ENCODE assay signal across 22 cellular contexts in the genomic region with DNA sequence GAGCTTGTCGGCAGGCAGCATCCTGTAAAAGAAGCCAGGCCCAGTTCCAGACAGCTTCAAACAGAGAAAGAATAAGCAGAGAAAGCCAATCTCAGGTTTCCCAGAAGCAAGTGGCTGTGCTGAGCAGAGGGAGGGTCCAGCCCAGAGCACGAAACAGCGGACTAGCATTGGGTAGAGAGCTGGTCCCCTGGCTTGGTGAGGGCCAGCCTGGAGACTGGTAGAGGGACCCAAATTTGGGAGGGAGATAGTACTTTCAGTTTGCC. TPM values are rescaled to one million over a fixed set of nuclear protein-coding genes. Genes with fewer than 3 reads are reported as not detected.
DNase-seq lines count a peak whose midpoint lies in the region; ATAC-seq and TF ChIP-seq lines count a peak whose summit lies in the region.
"Had no signal": no experiment of that assay in that cellular context is flagged by ENCODE, and none has a peak within 500 bp of the region (broad histone marks: within the 10 kb centered on the region; RNA-seq: fewer than 3 reads in every experiment).

No MANE protein-coding gene starts in this region.

- TF ChIP-seq CTCF in endodermal cell (conservative IDR thresholded peaks at IDR 0.05) (no peak), nephron progenitor cell (IDR thresholded peaks at IDR 0.05) (no peak)

- CTCF ChIA-PET in activated CD8-positive, alpha-beta memory T cell treated with anti-CD3 and anti-CD28 coated beads, Interleukin-2, amount 10 ng/mL, durations not matched to agents 7 days and 5 days (lab: Charles Lee) = interaction anchor here (2.0 to 6.3 kb wide), 4 partner anchors 12 to 184 kb away, joined by 7 to 69 read pairs (median 26); no protein-coding TSS in a partner anchor

- H3K4me3 Mint-ChIP-seq in endodermal cell (no peak overlapping the region), nephron progenitor cell (no peak overlapping the region)
- H3K4me3 Mint-ChIP-seq in activated CD8-positive, alpha-beta memory T cell treated with anti-CD3 and anti-CD28 coated beads, Interleukin-2, amount 10 ng/mL, durations not matched to agents 7 days and 5 days = no peak overlapping the region
- H3K4me3 Mint-ChIP-seq: activated CD8-positive, alpha-beta T cell treated with anti-CD3 and anti-CD28 coated beads for 36 hours; activated T-cell treated with anti-CD3 and anti-CD28 coated beads, Interleukin-2, amount 50 U/mL, for 4 hours had no signal

- H3K4me1 Mint-ChIP-seq in endodermal cell (peaks cover 48% of the 10 kb centered on the region), nephron progenitor cell (peaks cover 31% of the 10 kb centered on the region)
- peaks cover 7% of the 10 kb centered on the region for H3K4me1 Mint-ChIP-seq in activated CD8-positive, alpha-beta memory T cell treated with anti-CD3 and anti-CD28 coated beads, Interleukin-2, amount 10 ng/mL, durations not matched to agents 7 days and 5 days

- H3K9ac ChIP-seq in HUES6 (ENCODE audit: low read length) (peak overlapping the region; percentile 16), endodermal cell (ENCODE audit: extremely low read depth, low read length, poor library complexity, severe bottlenecking) (no peak overlapping the region)

- H3K27me3 ChIP-seq in HUES6 (ENCODE audit: control insufficient read depth, insufficient read depth, low read length) (no peaks in the 10 kb centered on the region), endodermal cell (ENCODE audit: control insufficient read depth, insufficient read depth, low read length, poor library complexity, severe bottlenecking) (peaks cover 7% of the 10 kb centered on the region)
- H3K27me3 ChIP-seq: esophagus muscularis mucosa, right atrium auricular region had no signal

- H3K36me3 ChIP-seq in HUES6 (ENCODE audit: control insufficient read depth, insufficient read depth, low read length) (no peaks in the 10 kb centered on the region), endodermal cell (ENCODE audit: control insufficient read depth, insufficient read depth, low read length) (no peaks in the 10 kb centered on the region)
- H3K36me3 ChIP-seq: esophagus muscularis mucosa, right atrium auricular region had no signal

- H3K4me1 ChIP-seq in HUES6 (ENCODE audit: control insufficient read depth, insufficient read depth, low read length) = peaks cover 24% of the 10 kb centered on the region
- H3K4me1 ChIP-seq in endodermal cell (ENCODE audit: control insufficient read depth, insufficient read depth, low read length) = peaks cover 33% of the 10 kb centered on the region
- H3K4me1 ChIP-seq: right atrium auricular region had no signal

- 39 to 49% methylated on average over 3 of the region's 3 CpGs for WGBS in endodermal cell (ENCODE audit: insufficient coverage in 1 of 2, insufficient read length in 1 of 2), 2 experiments

- H3K36me3 Mint-ChIP-seq in endodermal cell (ENCODE audit: low read depth) = no peaks in the 10 kb centered on the region
- no peaks in the 10 kb centered on the region for H3K36me3 Mint-ChIP-seq in nephron progenitor cell (ENCODE audit: low read depth)
- no peaks in the 10 kb centered on the region for H3K36me3 Mint-ChIP-seq in activated CD8-positive, alpha-beta memory T cell treated with anti-CD3 and anti-CD28 coated beads, Interleukin-2, amount 10 ng/mL, durations not matched to agents 7 days and 5 days

- H3K27ac Mint-ChIP-seq in endodermal cell (peak overlapping the region; percentile 86), nephron progenitor cell (peak overlapping the region; percentile 68)
- H3K27ac Mint-ChIP-seq in activated CD8-positive, alpha-beta memory T cell treated with anti-CD3 and anti-CD28 coated beads, Interleukin-2, amount 10 ng/mL, durations not matched to agents 7 days and 5 days = no peak overlapping the region
- H3K27ac Mint-ChIP-seq: activated CD8-positive, alpha-beta T cell treated with anti-CD3 and anti-CD28 coated beads for 36 hours had no signal

- H3K27me3 Mint-ChIP-seq in endodermal cell (ENCODE audit: insufficient read depth) (no peaks in the 10 kb centered on the region), nephron progenitor cell (ENCODE audit: low read depth, poor library complexity) (peaks cover 9% of the 10 kb centered on the region)
- H3K27me3 Mint-ChIP-seq in activated CD8-positive, alpha-beta memory T cell treated with anti-CD3 and anti-CD28 coated beads, Interleukin-2, amount 10 ng/mL, durations not matched to agents 7 days and 5 days = peaks cover 10% of the 10 kb centered on the region
- H3K27me3 Mint-ChIP-seq: activated CD8-positive, alpha-beta T cell treated with anti-CD3 and anti-CD28 coated beads for 36 hours had no signal

- H3K4me3 ChIP-seq in HUES6 (ENCODE audit: low read depth, low read length) = no peak overlapping the region
- no peak overlapping the region for H3K4me3 ChIP-seq in endodermal cell (ENCODE audit: low read length)
- H3K4me3 ChIP-seq: esophagus muscularis mucosa, right atrium auricular region had no signal

- no peak overlapping the region for H3K27ac ChIP-seq in HUES6 (ENCODE audit: low read depth, low read length)
- H3K27ac ChIP-seq in endodermal cell (ENCODE audit: low read depth, low read length) = no peak overlapping the region
- H3K27ac ChIP-seq: C4-2B, esophagus muscularis mucosa, right atrium auricular region, RWPE1 had no signal

- no peak for ATAC-seq in activated CD8-positive, alpha-beta memory T cell treated with anti-CD3 and anti-CD28 coated beads, Interleukin-2, amount 10 ng/mL, durations not matched to agents 7 days and 5 days
- ATAC-seq in HG03571 (IDR thresholded peaks at IDR 0.05; ENCODE audit: unreplicated experiment) (no peak), HG03045 (IDR thresholded peaks at IDR 0.05; ENCODE audit: unreplicated experiment) (no peak)
- ATAC-seq: activated CD8-positive, alpha-beta T cell treated with anti-CD3 and anti-CD28 coated beads for 36 hours; activated T-cell treated with anti-CD3 and anti-CD28 coated beads, Interleukin-2, amount 50 U/mL, for 4 hours; left lobe of liver had no signal

- H3K9me3 Mint-ChIP-seq in endodermal cell = no peaks in the 10 kb centered on the region
- H3K9me3 Mint-ChIP-seq in nephron progenitor cell = no peaks in the 10 kb centered on the region
- no peaks in the 10 kb centered on the region for H3K9me3 Mint-ChIP-seq in activated CD8-positive, alpha-beta memory T cell treated with anti-CD3 and anti-CD28 coated beads, Interleukin-2, amount 10 ng/mL, durations not matched to agents 7 days and 5 days (ENCODE audit: low read depth)
- H3K9me3 Mint-ChIP-seq: activated CD8-positive, alpha-beta T cell treated with anti-CD3 and anti-CD28 coated beads for 36 hours; activated T-cell treated with anti-CD3 and anti-CD28 coated beads, Interleukin-2, amount 50 U/mL, for 4 hours had no signal

- H3K9me3 ChIP-seq in HUES6 (ENCODE audit: control insufficient read depth, insufficient read depth, low read depth, low read length) (no peaks in the 10 kb centered on the region), endodermal cell (ENCODE audit: control insufficient read depth, low read length) (no peaks in the 10 kb centered on the region)
- H3K9me3 ChIP-seq: esophagus muscularis mucosa, right atrium auricular region had no signal

- peak; percentile 51 for DNase-seq in ELF-1 (ENCODE audit: low read depth, low spot score)
- DNase-seq in endodermal cell = peak; percentile 77
- no peak for DNase-seq in nephron progenitor cell
- no peak for DNase-seq in activated CD8-positive, alpha-beta memory T cell treated with anti-CD3 and anti-CD28 coated beads, Interleukin-2, amount 10 ng/mL, durations not matched to agents 7 days and 5 days
- no peak for DNase-seq in stimulated activated CD4-positive, alpha-beta T cell treated with anti-CD3 and anti-CD28 coated beads, Interleukin-4, amount 100 ng/mL, for 4 hours
- DNase-seq: activated CD8-positive, alpha-beta T cell treated with anti-CD3 and anti-CD28 coated beads for 36 hours; activated naive CD4-positive, alpha-beta T cell treated with Interleukin-2 at 50 U/mL for 16 hours; activated T-cell treated with anti-CD3 and anti-CD28 coated beads, Interleukin-2, amount 50 U/mL, for 4 hours; cerebellar nuclear complex; effector CD8-positive, alpha-beta T cell; NCI-H1092 treated with DMSO at 0.1 percent for 48 hours; NCI-H2029 treated with DMSO at 0.1 percent for 48 hours; T1000 had no signal

RNA-seq across cellular contexts. Expression of a gene that starts 48.0 kb away (rescaled TPM):
- 100 to 1,000 TPM; 105 to 130 TPM for total RNA-seq in endodermal cell
- 39.1 TPM for polyA plus RNA-seq in endodermal cell (2013, experiment 1 of 2)
- 45.5 TPM for polyA plus RNA-seq in endodermal cell (2013, experiment 2 of 2)
- 1 to 10 TPM in 1 of 2 experiments, under 1 TPM in 1; 0.35 to 1.5 TPM for total RNA-seq in activated CD8-positive, alpha-beta memory T cell treated with anti-CD3 and anti-CD28 coated beads, Interleukin-2, amount 10 ng/mL, durations not matched to agents 7 days and 5 days
- total RNA-seq: mononuclear cell had no signal

Comparison
In these comparisons a context has a peak if more than half of its experiments do, and no peak if none do; other contexts are left out.
1. DNase-seq: peak in ELF-1 (single experiment) and endodermal cell (single experiment); none in nephron progenitor cell (single experiment), activated CD8-positive, alpha-beta memory T cell treated with anti-CD3 and anti-CD28 coated beads, Interleukin-2, amount 10 ng/mL, durations not matched to agents 7 days and 5 days (single experiment) and stimulated activated CD4-positive, alpha-beta T cell treated with anti-CD3 and anti-CD28 coated beads, Interleukin-4, amount 100 ng/mL, for 4 hours (0 of 2).
2. RNA of a gene that starts 48.0 kb away (total RNA-seq): 105 to 130 TPM in endodermal cell; 0.35 to 1.5 TPM in activated CD8-positive, alpha-beta memory T cell treated with anti-CD3 and anti-CD28 coated beads, Interleukin-2, amount 10 ng/mL, durations not matched to agents 7 days and 5 days; every median in the first group is over 10 times any median in the second.